Comparison of ENCODE assay signal across 1 cellular context in genomic region chr3:187041362-187042061, GRCh38.
TF ChIP-seq lines count a peak whose summit lies in the region.

No MANE protein-coding gene starts in this region.

TF ChIP-seq in GM12878, 131 proteins besides CTCF, POLR2A, EP300 and RAD21 (continued from another document):
- TF ChIP-seq PRDM15 (CRISPR knock-in tag; IDR thresholded peaks at IDR 0.05), result no peak
- no peak; the same call in 1 of the 2 replicates for TF ChIP-seq CREM (IDR thresholded peaks at IDR 0.05; ENCODE audit: low read depth)
- 0 out of 2 replicates have a peak, but pooled peaks have one; percentile 36 for TF ChIP-seq CBFB (IDR thresholded peaks at IDR 0.05; ENCODE audit: low read depth)
- TF ChIP-seq CHD1 (IDR thresholded peaks at IDR 0.05; ENCODE audit: low read depth, low read length), result no peak
- peak; percentile 88; the same call in 1 of the 2 replicates for TF ChIP-seq MTA3 (IDR thresholded peaks at IDR 0.05; ENCODE audit: borderline replicate concordance, low read length)
- no peak for TF ChIP-seq ZNF592 (IDR thresholded peaks at IDR 0.05)
- TF ChIP-seq SPI1 (IDR thresholded peaks at IDR 0.05; ENCODE audit: borderline replicate concordance, insufficient read depth, low read depth, low read length), result no peak
- no peak for TF ChIP-seq ZSCAN29 (IDR thresholded peaks at IDR 0.05)
- peak in 1 of 2 experiments; percentile 9; a peak in 1 of 4 replicates for TF ChIP-seq ETV6 (conservative IDR thresholded peaks at IDR 0.05 in 1 of 2, IDR thresholded peaks at IDR 0.05 in 1 of 2; ENCODE audit: borderline replicate concordance in 1 of 2, low read depth in 1 of 2)
- peak; percentile 63; the same call in 1 of the 2 replicates for TF ChIP-seq JUNB (IDR thresholded peaks at IDR 0.05)
TF ChIP-seq in GM12878: peak in this region for 11.
